In the genomic region with DNA sequence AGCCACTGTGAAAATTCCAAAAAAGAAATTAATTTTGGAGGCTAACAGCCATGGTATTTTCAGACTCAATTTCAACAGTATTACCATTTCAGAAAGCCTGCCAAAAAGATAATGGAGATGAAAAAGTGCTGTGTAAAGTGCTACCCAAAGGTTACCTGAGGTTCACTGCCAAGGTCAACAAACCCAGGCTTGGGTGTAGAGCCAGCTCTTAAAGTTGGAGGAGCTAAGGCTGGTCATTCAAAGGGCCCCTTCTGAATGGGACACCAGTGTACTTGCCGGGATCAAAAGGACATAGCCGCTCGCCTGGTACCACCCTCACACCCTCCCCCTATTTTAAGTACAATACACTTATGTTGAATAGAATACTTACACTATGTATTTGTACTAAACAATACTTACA, we compare ENCODE assay signal across 17 cellular contexts.
A peak's percentile ranks its signal among the peaks of the same experiment; 100 is the strongest.
DNase-seq lines count a peak whose midpoint lies in the region; ATAC-seq and TF ChIP-seq lines count a peak whose summit lies in the region.
"Had no signal": no experiment of that assay in that cellular context is flagged by ENCODE, and none has a peak within 500 bp of the region (broad histone marks: within the 10 kb centered on the region; RNA-seq: fewer than 3 reads in every experiment).

No MANE protein-coding gene starts in this region.

- H3K27ac ChIP-seq in HCT116 (ENCODE audit: low read depth, low read length) (no peak overlapping the region), dorsolateral prefrontal cortex (peak overlapping the region in 55 of 59 donors; percentile 0 to 93 (median 82)), lower lobe of right lung (no peak overlapping the region), stomach (no peak overlapping the region), SK-N-SH (ENCODE audit: low read depth in 2 of 2, low read length in 1 of 2) (no peak overlapping the region)
- H3K27ac ChIP-seq: A549, HL-60, RWPE1 had no signal

- POLR2A ChIA-PET in HCT116 (lab: Charles Lee), result no interaction called here
- POLR2A ChIA-PET in SK-N-SH (lab: Yijun Ruan, JAX), result no interaction called here

- no peak overlapping the region for H3K4me3 ChIP-seq in HCT116 (replicated peaks in 1 of 2; ENCODE audit: low read depth in 1 of 2, low read length in 2 of 2)
- peak overlapping the region in 8 of 59 donors; percentile 0 to 60 (median 52) for H3K4me3 ChIP-seq in dorsolateral prefrontal cortex
- H3K4me3 ChIP-seq in lower lobe of right lung, result no peak overlapping the region
- no peak overlapping the region for H3K4me3 ChIP-seq in stomach
- no peak overlapping the region for H3K4me3 ChIP-seq in SK-N-SH (ENCODE audit: low read depth in 2 of 2, low read length in 1 of 2)
- H3K4me3 ChIP-seq: A549 had no signal

- no peak for TF ChIP-seq RAD21 in HCT116 (IDR thresholded peaks at IDR 0.05; ENCODE audit: low read depth)
- TF ChIP-seq RAD21 in SK-N-SH (IDR thresholded peaks at IDR 0.05; ENCODE audit: low read length), result no peak

- H3K27me3 ChIP-seq in HCT116 (ENCODE audit: insufficient read depth, low read length), result no peaks in the 10 kb centered on the region
- no peaks in the 10 kb centered on the region for H3K27me3 ChIP-seq in dorsolateral prefrontal cortex
- H3K27me3 ChIP-seq in lower lobe of right lung (ENCODE audit: low read depth), result no peaks in the 10 kb centered on the region
- H3K27me3 ChIP-seq in stomach, result peaks cover 0 to 16% (median 0%) of the 10 kb centered on the region in 3 donors
- no peaks in the 10 kb centered on the region for H3K27me3 ChIP-seq in SK-N-SH (ENCODE audit: insufficient read depth)
- H3K27me3 ChIP-seq: SJCRH30 had no signal

- H3K36me3 ChIP-seq in HCT116 (ENCODE audit: control insufficient read depth in 1 of 2, insufficient read depth in 2 of 2, low read length in 2 of 2), result peaks cover 8 to 14% of the 10 kb centered on the region in 2 experiments; a peak in 3 of 4 replicates
- peaks cover 24% of the 10 kb centered on the region for H3K36me3 ChIP-seq in lower lobe of right lung
- H3K36me3 ChIP-seq in stomach, result peaks cover 0 to 26% (median 21%) of the 10 kb centered on the region in 4 donors
- peaks cover 14 to 44% of the 10 kb centered on the region in 2 experiments for H3K36me3 ChIP-seq in SK-N-SH (replicated peaks in 1 of 2; ENCODE audit: control insufficient read depth in 1 of 2, insufficient read depth in 2 of 2, low read length in 1 of 2)

- TF ChIP-seq EP300 in stomach (IDR thresholded peaks at IDR 0.05) (no peak), SK-N-SH (IDR thresholded peaks at IDR 0.05; ENCODE audit: borderline replicate concordance in 1 of 2, low read depth in 1 of 2, low read length in 1 of 2) (no peak)

- H3K9ac ChIP-seq in HCT116 (ENCODE audit: low read length) (no peak overlapping the region), SK-N-SH (no peak overlapping the region)

- no peak for DNase-seq in HCT116 (ENCODE audit: low read depth, low spot score)
- DNase-seq in dorsolateral prefrontal cortex, result peak in 1 of 10 donors; percentile 46
- no peak for DNase-seq in lower lobe of right lung
- peak; percentile 48 for DNase-seq in stomach
- no peak for DNase-seq in H4 (ENCODE audit: low spot score)
- no peak for DNase-seq in DMS153 treated with DMSO at 0.1 percent for 48 hours (lab: John Stamatoyannopoulos, UW; ENCODE audit: unreplicated experiment)
- DNase-seq in SK-N-SH, result no peak
- DNase-seq in stimulated activated CD4-positive, alpha-beta T cell treated with anti-CD3 and anti-CD28 coated beads, Interleukin-15, amount 100 ng/mL, for 24 hours, result no peak
- DNase-seq: DMS 273 treated with DMSO at 0.1 percent for 48 hours, NCI-H1417, NCI-H187 treated with DMSO at 0.1 percent for 48 hours, NCI-H748 treated with DMSO at 0.1 percent for 48 hours, PC-3 had no signal

- H3K9me2 ChIP-seq in HCT116 (ENCODE audit: insufficient read depth), result no peaks in the 10 kb centered on the region
- no peaks in the 10 kb centered on the region for H3K9me2 ChIP-seq in SK-N-SH

- BruUV-seq in HCT116 (replicated peaks; lab: Mats Ljungman, UMichigan), result no TSS peak

- RAD21 ChIA-PET in HCT116 (lab: Charles Lee; ENCODE audit: low non-redundant PET in 1 of 2, low total read pairs in 2 of 2, uncharacterized antibody in 2 of 2, unreplicated experiment in 2 of 2), result no interaction called here

- WGBS in stomach, 5 donors, result 30 to 59% (median 54%) methylated on average over 3 of the region's 3 CpGs
- 100% methylated on average over 2 of the region's 3 CpGs for WGBS in SK-N-SH (ENCODE audit: low lambda C conversion rate)

- H4K20me1 ChIP-seq in HCT116 (ENCODE audit: insufficient read depth), result no peaks in the 10 kb centered on the region
- H4K20me1 ChIP-seq in SK-N-SH (ENCODE audit: insufficient read depth), result no peaks in the 10 kb centered on the region

- TF ChIP-seq POLR2A in HCT116 (IDR thresholded peaks at IDR 0.05; ENCODE audit: borderline replicate concordance, extremely low read depth, insufficient read depth, insufficient read length) (no peak), stomach (IDR thresholded peaks at IDR 0.05) (no peak)

- H3K79me2 ChIP-seq in HCT116 (ENCODE audit: insufficient read depth, low read length) (no peaks in the 10 kb centered on the region), SK-N-SH (ENCODE audit: insufficient read depth) (no peaks in the 10 kb centered on the region)

- CTCF ChIA-PET in HCT116 (lab: Charles Lee), result no interaction called here
- CTCF ChIA-PET in SK-N-SH (lab: Yijun Ruan, JAX), result interaction anchor here (2.3 kb wide), 1 partner anchor 215 kb away, joined by 10 read pairs; no protein-coding TSS in a partner anchor

- ATAC-seq in HCT116 (no peak), lower lobe of right lung (peak; percentile 74 to 79)
- ATAC-seq: A549, PC-3 had no signal

- H3F3A ChIP-seq in SK-N-SH (replicated peaks; ENCODE audit: insufficient read depth), result peaks cover 4% of the 10 kb centered on the region

- TF ChIP-seq CTCF in HCT116 (IDR thresholded peaks at IDR 0.05 in 2 of 3, conservative IDR thresholded peaks at IDR 0.05 in 1 of 3; ENCODE audit: borderline replicate concordance in 1 of 3, insufficient read depth in 1 of 3, low read depth in 2 of 3, low read length in 2 of 3) (no peak), dorsolateral prefrontal cortex (IDR thresholded peaks at IDR 0.05 in 54 of 56, conservative IDR thresholded peaks at IDR 0.05 in 2 of 56; ENCODE audit: low read depth in 1 of 56, partially characterized antibody in 56 of 56) (no peak), lower lobe of right lung (IDR thresholded peaks at IDR 0.05) (no peak), stomach (IDR thresholded peaks at IDR 0.05) (no peak), SK-N-SH (IDR thresholded peaks at IDR 0.05) (no peak)

- intact Hi-C loops in HCT116 (cut with micrococcal nuclease) (no loop called here), dorsolateral prefrontal cortex (cut with DNase I) (loop anchor here (2.0 to 5.0 kb wide), 4 partner anchors 52 to 166 kb away; no protein-coding TSS in a partner anchor), lower lobe of right lung (cut with DNase I) (no loop called here), stomach (cut with DNase I; ENCODE audit: low total_unique reads) (no loop called here)

- H3K9me3 ChIP-seq in HCT116 (ENCODE audit: control insufficient read depth in 1 of 2, insufficient read depth in 1 of 2, low read depth in 1 of 2, low read length in 2 of 2), result no peaks in the 10 kb centered on the region
- H3K9me3 ChIP-seq in lower lobe of right lung, result no peaks in the 10 kb centered on the region
- no peaks in the 10 kb centered on the region for H3K9me3 ChIP-seq in stomach
- H3K9me3 ChIP-seq in SK-N-SH, result no peaks in the 10 kb centered on the region
- H3K9me3 ChIP-seq: A549, SJCRH30 had no signal

- H3K4me1 ChIP-seq in HCT116 (ENCODE audit: control insufficient read depth in 1 of 2, insufficient read depth in 2 of 2, low read length in 2 of 2) (no peaks in the 10 kb centered on the region), lower lobe of right lung (peaks cover 9% of the 10 kb centered on the region), stomach (peaks cover 0 to 21% (median 9%) of the 10 kb centered on the region in 4 donors), SK-N-SH (ENCODE audit: control insufficient read depth in 1 of 2, insufficient read depth in 2 of 2, low read depth in 1 of 2, low read length in 1 of 2) (no peaks in the 10 kb centered on the region)
- H3K4me1 ChIP-seq: A549 had no signal

- no peak overlapping the region for H3K4me2 ChIP-seq in HCT116 (ENCODE audit: low read length)
- no peak overlapping the region for H3K4me2 ChIP-seq in SK-N-SH
- H3K4me2 ChIP-seq: A549 had no signal

- no peak overlapping the region for H2AFZ ChIP-seq in HCT116 (ENCODE audit: low read depth, low read length, poor library complexity, severe bottlenecking)
- H2AFZ ChIP-seq in SK-N-SH (ENCODE audit: low read depth), result no peak overlapping the region

TF ChIP-seq in HCT116, 20 proteins besides CTCF, POLR2A, EP300 and RAD21:
- TF ChIP-seq SP1 (IDR thresholded peaks at IDR 0.05; ENCODE audit: low read depth), result no peak
- peak; percentile 30; the same call in 1 of the 2 replicates for TF ChIP-seq POLR2AphosphoS5 (IDR thresholded peaks at IDR 0.05; ENCODE audit: low read depth, low read length)

TF ChIP-seq in SK-N-SH, 30 proteins besides CTCF, POLR2A, EP300 and RAD21 (continues in another document):
- TF ChIP-seq SIN3A (IDR thresholded peaks at IDR 0.05; ENCODE audit: borderline replicate concordance, low read depth, low read length) (no peak), EZH2phosphoT487 (IDR thresholded peaks at IDR 0.05; ENCODE audit: borderline replicate concordance, low read depth) (no peak), MEF2A (IDR thresholded peaks at IDR 0.05; ENCODE audit: borderline replicate concordance, low read depth) (no peak), TAF1 (IDR thresholded peaks at IDR 0.05; ENCODE audit: borderline replicate concordance, low read depth, low read length) (no peak), ELF1 (IDR thresholded peaks at IDR 0.05) (no peak), FOXM1 (IDR thresholded peaks at IDR 0.05; ENCODE audit: low read depth) (no peak), RCOR1 (IDR thresholded peaks at IDR 0.05; ENCODE audit: low read length) (no peak), POLR2AphosphoS5 (IDR thresholded peaks at IDR 0.05; ENCODE audit: low read depth, low read length) (no peak), NRF1 (IDR thresholded peaks at IDR 0.05; ENCODE audit: low read depth, low read length) (no peak)
- TF ChIP-seq, protein P1, sequence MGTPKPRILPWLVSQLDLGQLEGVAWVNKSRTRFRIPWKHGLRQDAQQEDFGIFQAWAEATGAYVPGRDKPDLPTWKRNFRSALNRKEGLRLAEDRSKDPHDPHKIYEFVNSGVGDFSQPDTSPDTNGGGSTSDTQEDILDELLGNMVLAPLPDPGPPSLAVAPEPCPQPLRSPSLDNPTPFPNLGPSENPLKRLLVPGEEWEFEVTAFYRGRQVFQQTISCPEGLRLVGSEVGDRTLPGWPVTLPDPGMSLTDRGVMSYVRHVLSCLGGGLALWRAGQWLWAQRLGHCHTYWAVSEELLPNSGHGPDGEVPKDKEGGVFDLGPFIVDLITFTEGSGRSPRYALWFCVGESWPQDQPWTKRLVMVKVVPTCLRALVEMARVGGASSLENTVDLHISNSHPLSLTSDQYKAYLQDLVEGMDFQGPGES (IDR thresholded peaks at IDR 0.05; ENCODE audit: low read depth, low read length), result no peak
- TF ChIP-seq, protein P2, sequence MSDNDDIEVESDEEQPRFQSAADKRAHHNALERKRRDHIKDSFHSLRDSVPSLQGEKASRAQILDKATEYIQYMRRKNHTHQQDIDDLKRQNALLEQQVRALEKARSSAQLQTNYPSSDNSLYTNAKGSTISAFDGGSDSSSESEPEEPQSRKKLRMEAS (IDR thresholded peaks at IDR 0.05; ENCODE audit: low read depth), result no peak

Comparison
In these comparisons a context has a peak if more than half of its experiments do, and no peak if none do; other contexts are left out.
1. H3K27ac ChIP-seq: peak in dorsolateral prefrontal cortex (55 of 59); none in HCT116 (single experiment), lower lobe of right lung (single experiment), stomach (0 of 5) and SK-N-SH (0 of 2).
2. intact Hi-C loops: an anchor here in dorsolateral prefrontal cortex (2.0 to 5.0 kb wide); none called in HCT116, lower lobe of right lung and stomach.